Comparison of ENCODE assay signal across 21 cellular contexts in genomic region chr6:130198483-130199035, GRCh38.
"Had no signal": no experiment of that assay in that cellular context is flagged by ENCODE, and none has a peak within 500 bp of the region (broad histone marks: within the 10 kb centered on the region; RNA-seq: fewer than 3 reads in every experiment).

No MANE protein-coding gene starts in this region.

- H3K27ac Mint-ChIP-seq: activated CD4-positive, alpha-beta memory T cell treated with anti-CD3 and anti-CD28 coated beads, Interleukin-2, amount 10 ng/mL, durations not matched to agents 7 days and 5 days; activated naive CD4-positive, alpha-beta T cell treated with anti-CD3 and anti-CD28 coated beads, Interleukin-2, amount 50 U/mL, for 24 hours; progenitor cell of endocrine pancreas had no signal

- H3K9me3 ChIP-seq: adrenal gland, mucosa of descending colon, sigmoid colon, upper lobe of left lung had no signal

- H3K27me3 ChIP-seq: adrenal gland, heart right ventricle, sigmoid colon, upper lobe of left lung had no signal

- H3K4me3 ChIP-seq: adrenal gland, heart right ventricle, mucosa of descending colon, sigmoid colon, smooth muscle cell, upper lobe of left lung had no signal

- H3K36me3 ChIP-seq: adrenal gland, heart right ventricle, sigmoid colon, upper lobe of left lung had no signal

- H3K27me3 Mint-ChIP-seq: activated CD4-positive, alpha-beta memory T cell treated with anti-CD3 and anti-CD28 coated beads, Interleukin-2, amount 10 ng/mL, durations not matched to agents 7 days and 5 days; activated naive CD4-positive, alpha-beta T cell treated with anti-CD3 and anti-CD28 coated beads, Interleukin-2, amount 50 U/mL, for 24 hours had no signal

- DNase-seq: activated CD4-positive, alpha-beta memory T cell treated with anti-CD3 and anti-CD28 coated beads, Interleukin-2, amount 10 ng/mL, durations not matched to agents 7 days and 5 days; activated CD4-positive, alpha-beta T cell treated with anti-CD3 and anti-CD28 coated beads for 48 hours; activated CD4-positive, CD25-positive, alpha-beta regulatory T cell; activated gamma-delta T cell; adrenal gland; central memory CD4-positive, alpha-beta T cell; effector memory CD4-positive, alpha-beta T cell; heart right ventricle; left colon; mesenchymal stem cell; mucosa of descending colon; retina; sigmoid colon; stimulated activated CD4-positive, alpha-beta T cell treated with anti-CD3 and anti-CD28 coated beads, Interleukin-15, amount 100 ng/mL, for 24 hours; stimulated activated naive CD4-positive, alpha-beta T cell; T1000; upper lobe of left lung had no signal

- H3K4me1 ChIP-seq: adrenal gland, heart right ventricle, sigmoid colon, upper lobe of left lung had no signal

- H3K9me3 Mint-ChIP-seq: activated naive CD4-positive, alpha-beta T cell treated with anti-CD3 and anti-CD28 coated beads, Interleukin-2, amount 50 U/mL, for 24 hours; activated T-helper 1 cell treated with anti-CD3 and anti-CD28 coated beads, Interleukin-12 subunit alpha, Interleukin-12 subunit beta, Interleukin-2, Interleukin-4 antibody, amounts not matched to agents 30 ng/mL and 10 ng/mL and 1 ng/mL, durations not matched to agents 14 hours and 24 hours and 36 hours had no signal

- H3K27ac ChIP-seq: adrenal gland, heart right ventricle, sigmoid colon, upper lobe of left lung had no signal

- H3K4me3 Mint-ChIP-seq: activated CD4-positive, alpha-beta memory T cell treated with anti-CD3 and anti-CD28 coated beads, Interleukin-2, amount 10 ng/mL, durations not matched to agents 7 days and 5 days; activated naive CD4-positive, alpha-beta T cell treated with anti-CD3 and anti-CD28 coated beads, Interleukin-2, amount 50 U/mL, for 24 hours; activated T-helper 1 cell treated with anti-CD3 and anti-CD28 coated beads, Interleukin-12 subunit alpha, Interleukin-12 subunit beta, Interleukin-2, Interleukin-4 antibody, amounts not matched to agents 30 ng/mL and 10 ng/mL and 1 ng/mL, durations not matched to agents 14 hours and 24 hours and 36 hours had no signal

- ATAC-seq: heart right ventricle, left colon, mucosa of descending colon had no signal

- H3K4me2 ChIP-seq: smooth muscle cell had no signal
